8 cellular contexts compared by ENCODE assay signal in the genomic region with DNA sequence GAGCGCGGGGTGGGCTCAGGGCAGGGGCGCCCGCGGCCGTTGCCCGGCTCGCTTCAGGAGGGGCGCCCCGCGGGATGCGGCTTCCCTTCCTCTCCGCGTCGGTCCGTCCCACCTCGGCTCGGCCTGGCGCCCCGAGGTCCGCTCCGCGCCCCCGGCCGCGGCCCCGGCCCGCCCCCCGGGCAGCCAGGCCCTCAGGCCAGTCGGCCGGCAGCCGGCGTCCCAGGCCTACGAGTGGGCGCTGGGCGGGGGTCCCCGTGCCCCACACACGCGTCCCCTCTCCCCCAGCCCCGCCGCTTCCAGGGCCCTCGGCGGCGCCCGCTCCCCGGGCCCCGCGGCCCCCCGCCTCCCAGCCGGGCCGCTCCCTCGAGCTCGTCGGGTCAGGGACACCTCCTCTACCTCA. TPM values are rescaled to one million over a fixed set of nuclear protein-coding genes. Genes with fewer than 3 reads are reported as not detected.
DNase-seq lines count a peak whose midpoint lies in the region; ATAC-seq, FAIRE-seq and TF ChIP-seq lines count a peak whose summit lies in the region.
"Not testable (repeated sequence)": the region's sequence is repeated elsewhere in the genome, so short reads cannot be mapped to it uniquely, and the experiment has no call there.

No MANE protein-coding gene starts in this region.

- H3K9me3 Mint-ChIP-seq in nephron progenitor cell, result not testable (repeated sequence)

- H3K27ac Mint-ChIP-seq in nephron progenitor cell, result not testable (repeated sequence)

- DNase-seq in GM12891 (ENCODE audit: insufficient read length, low spot score), result peak; percentile 33
- DNase-seq in SK-N-SH, result peak; percentile 65
- peak in 2 of 4 experiments; percentile 53 to 56 for DNase-seq in K562 (ENCODE audit: extremely low read depth in 1 of 4, low spot score in 3 of 4)
- DNase-seq in left cardiac atrium, result peak; percentile 36
- peak; percentile 65 for DNase-seq in nephron progenitor cell
- not testable (repeated sequence) for DNase-seq in tibial artery

- POLR2A ChIA-PET in SK-N-SH (lab: Yijun Ruan, JAX); K562 (lab: Yijun Ruan, JAX): not testable (repeated sequence)

- peak overlapping the region; percentile 52 to 60 for H3K4me3 ChIP-seq in SK-N-SH (ENCODE audit: low read depth in 2 of 2, low read length in 1 of 2)
- peak overlapping the region; percentile 62 for H3K4me3 ChIP-seq in K562
- peak overlapping the region; percentile 76 to 81 for H3K4me3 ChIP-seq in tibial artery

- TF ChIP-seq POLR2A in GM12891 (IDR thresholded peaks at IDR 0.05; ENCODE audit: low read depth, low read length); K562 (conservative IDR thresholded peaks at IDR 0.05): not testable (repeated sequence)

- H3F3A ChIP-seq in SK-N-SH (replicated peaks; ENCODE audit: insufficient read depth), result not testable (repeated sequence)

- H3K4me1 Mint-ChIP-seq in nephron progenitor cell, result peaks cover 14% of the 10 kb centered on the region

- not testable (repeated sequence) for H3K27me3 Mint-ChIP-seq in nephron progenitor cell (ENCODE audit: low read depth, poor library complexity)

- H3K4me3 Mint-ChIP-seq in nephron progenitor cell, result peak overlapping the region; percentile 82

- TF ChIP-seq RAD21 in SK-N-SH (IDR thresholded peaks at IDR 0.05; ENCODE audit: low read length); K562 (CRISPR knock-in tag; conservative IDR thresholded peaks at IDR 0.05 in 1 of 2, IDR thresholded peaks at IDR 0.05 in 1 of 2): not testable (repeated sequence)

- H3K27ac ChIP-seq in SK-N-SH (ENCODE audit: low read depth in 2 of 2, low read length in 1 of 2) (peak overlapping the region in 1 of 2 experiments; percentile 28; a peak in 1 of 4 replicates), K562 (ENCODE audit: extremely low read depth, low read depth, low read length) (peak overlapping the region; percentile 49; the same call in 1 of the 3 replicates), tibial artery (peak overlapping the region; percentile 63)

- H3K36me3 Mint-ChIP-seq in nephron progenitor cell (ENCODE audit: low read depth), result peaks cover 16% of the 10 kb centered on the region

- not testable (repeated sequence) for H4K20me1 ChIP-seq in SK-N-SH (ENCODE audit: insufficient read depth); K562 (replicated peaks; ENCODE audit: control insufficient read depth, insufficient read depth, low read length)

- not testable (repeated sequence) for FAIRE-seq in GM12891 (lab: Jason Lieb, UNC); K562 (lab: Jason Lieb, UNC)

- H3K4me2 ChIP-seq in SK-N-SH (peak overlapping the region; percentile 66; the same call in 1 of the 2 replicates), K562 (ENCODE audit: insufficient read depth, low read length) (peak overlapping the region; percentile 59; the same call in 1 of the 2 replicates)

- not testable (repeated sequence) for H3K9me3 ChIP-seq in SK-N-SH; K562 (replicated peaks; ENCODE audit: control insufficient read depth, insufficient read depth, low read depth, low read length); tibial artery

- peak; percentile 37 for ATAC-seq in GM21737 (IDR thresholded peaks at IDR 0.05; ENCODE audit: unreplicated experiment)
- peak; percentile 45 for ATAC-seq in HG03354 (IDR thresholded peaks at IDR 0.05; ENCODE audit: poor library complexity, severe bottlenecking, unreplicated experiment)
- peak; percentile 70 for ATAC-seq in K562
- ATAC-seq in left cardiac atrium, result peak; percentile 60 to 63

- not testable (repeated sequence) for H3K79me2 ChIP-seq in SK-N-SH (ENCODE audit: insufficient read depth); K562 (ENCODE audit: control insufficient read depth, insufficient read depth, low read length)

- H3K36me3 ChIP-seq in SK-N-SH (replicated peaks in 1 of 2; ENCODE audit: control insufficient read depth in 1 of 2, insufficient read depth in 2 of 2, low read length in 1 of 2); K562 (ENCODE audit: control insufficient read depth, insufficient read depth, low read length); tibial artery: not testable (repeated sequence)

- BruUV-seq in K562 (replicated peaks; lab: Mats Ljungman, UMichigan), result not testable (repeated sequence)

- not testable (repeated sequence) for TF ChIP-seq EP300 in SK-N-SH (IDR thresholded peaks at IDR 0.05; ENCODE audit: borderline replicate concordance in 1 of 2, low read depth in 1 of 2, low read length in 1 of 2); K562 (IDR thresholded peaks at IDR 0.05; ENCODE audit: low read length)

- CTCF ChIA-PET in SK-N-SH (lab: Yijun Ruan, JAX); K562 (lab: Yijun Ruan, JAX; ENCODE audit: low intra/inter-chr PET ratio): not testable (repeated sequence)

- not testable (repeated sequence) for H3K9me1 ChIP-seq in K562 (ENCODE audit: control insufficient read depth, insufficient read depth, low read length)

- H2AFZ ChIP-seq in SK-N-SH (ENCODE audit: low read depth), result not testable (repeated sequence)
- H2AFZ ChIP-seq in K562 (ENCODE audit: low read depth, low read length), result peak overlapping the region; percentile 56; the same call in 1 of the 2 replicates

- intact Hi-C loops in K562 (cut with micrococcal nuclease); left cardiac atrium (cut with DNase I); tibial artery (cut with DNase I; ENCODE audit: low total_unique reads): not testable (repeated sequence)

- 8% methylated on average over 5 of the region's 54 CpGs for WGBS in SK-N-SH (ENCODE audit: low lambda C conversion rate)
- 0% methylated on average over 8 of the region's 54 CpGs for WGBS in K562 (ENCODE audit: insufficient coverage, low coverage, missing lambda C conversion rate)

- not testable (repeated sequence) for H3K4me1 ChIP-seq in SK-N-SH (ENCODE audit: control insufficient read depth in 1 of 2, insufficient read depth in 2 of 2, low read depth in 1 of 2, low read length in 1 of 2); K562 (replicated peaks in 1 of 2; ENCODE audit: control insufficient read depth in 2 of 2, insufficient read depth in 2 of 2, low read length in 2 of 2); tibial artery

- not testable (repeated sequence) for H3K27me3 ChIP-seq in SK-N-SH (ENCODE audit: insufficient read depth); K562 (ENCODE audit: control insufficient read depth in 2 of 2, insufficient read depth in 2 of 2, low read length in 2 of 2); tibial artery

- not testable (repeated sequence) for TF ChIP-seq CTCF in SK-N-SH (IDR thresholded peaks at IDR 0.05); K562 (IDR thresholded peaks at IDR 0.05 in 2 of 3, conservative IDR thresholded peaks at IDR 0.05 in 1 of 3; ENCODE audit: insufficient read depth in 2 of 3, low read depth in 1 of 3, low read length in 3 of 3); nephron progenitor cell (IDR thresholded peaks at IDR 0.05); tibial artery (IDR thresholded peaks at IDR 0.05)

- peak overlapping the region; percentile 56; the same call in 1 of the 2 replicates for H3K9ac ChIP-seq in SK-N-SH
- H3K9ac ChIP-seq in K562 (ENCODE audit: insufficient read depth in 1 of 2, low read depth in 2 of 2, low read length in 2 of 2), result peak overlapping the region in 1 of 2 experiments; percentile 87; a peak in 3 of 4 replicates

- H3K9me2 ChIP-seq in SK-N-SH, result not testable (repeated sequence)

- in situ Hi-C loops in K562 (cut with MboI), result not testable (repeated sequence)

TF ChIP-seq in K562, 482 proteins besides CTCF, POLR2A, EP300 and RAD21 (continues in another document):
- TF ChIP-seq SIN3B (IDR thresholded peaks at IDR 0.05; ENCODE audit: low read depth), result peak; percentile 34; the same call in 1 of the 2 replicates
- TF ChIP-seq CXXC5 (CRISPR knock-in tag; IDR thresholded peaks at IDR 0.05), result 0 out of 2 replicates have a peak, but pooled peaks have one; percentile 15
- TF ChIP-seq ZBTB7A (IDR thresholded peaks at IDR 0.05; ENCODE audit: borderline replicate concordance, control insufficient read depth, low read depth, low read length), result peak; percentile 58; the same call in 1 of the 2 replicates
- peak; percentile 36 for TF ChIP-seq RBBP5 (IDR thresholded peaks at IDR 0.05; ENCODE audit: borderline replicate concordance, insufficient read depth, low read length, poor library complexity, severe bottlenecking)
- TF ChIP-seq NONO (IDR thresholded peaks at IDR 0.05; ENCODE audit: low read depth in 2 of 2, low read length in 1 of 2), result peak in 1 of 2 experiments; percentile 51; a peak in 1 of 4 replicates
- TF ChIP-seq GATAD2B (IDR thresholded peaks at IDR 0.05; ENCODE audit: borderline replicate concordance), result peak; percentile 57; the same call in 1 of the 2 replicates

RNA-seq across cellular contexts. Expression of a gene that starts 31.6 kb away (rescaled TPM):
- 16.8 TPM for polyA plus RNA-seq in GM12891 (2012; ENCODE audit: low read depth, missing spikeins)
- polyA plus RNA-seq in SK-N-SH (2012; rRNA removed), result 10.0 and 11.9 TPM in 2 replicates
- 7.2 and 9.3 TPM in 2 replicates for polyA plus RNA-seq in SK-N-SH (2012; cell fraction: cytosol; rRNA removed)
- 48.5 and 48.8 TPM in 2 replicates for polyA plus RNA-seq in SK-N-SH (2012; cell fraction: nucleus; rRNA removed)
- total RNA-seq in K562 (2011; cell fraction: chromatin; rRNA removed; ENCODE audit: low replicate concordance), result 361 and 617 TPM in 2 replicates
- total RNA-seq in K562 (2011; cell fraction: nucleolus; rRNA removed), result 177 and 226 TPM in 2 replicates
- 302 and 371 TPM in 2 replicates for total RNA-seq in K562 (2011; cell fraction: nucleoplasm; rRNA removed)
- total RNA-seq in K562 (2014; rRNA removed), result 30.5 and 34.6 TPM in 2 replicates
- 44.4 and 53.2 TPM in 2 replicates for total RNA-seq in K562 (2014; rRNA removed; fragmentation: Illumina TruSeq; extraction: Trizol)
- total RNA-seq in K562 (2015; rRNA removed; fragmentation: Illumina TruSeq; extraction: Trizol), result 43.8 and 44.0 TPM in 2 replicates
- 49.3 and 55.4 TPM in 2 replicates for total RNA-seq in K562 (2021)
- polyA plus RNA-seq in K562 (2011; rRNA removed), result 22.4 and 25.8 TPM in 2 replicates
- polyA plus RNA-seq in K562 (2011; cell fraction: cytosol; rRNA removed), result 10.5 and 22.5 TPM in 2 replicates
- 79.8 and 89.1 TPM in 2 replicates for polyA plus RNA-seq in K562 (2011; cell fraction: nucleus; rRNA removed)
- polyA plus RNA-seq in K562 (2012), result 17.0 and 24.8 TPM in 2 replicates
- polyA plus RNA-seq in K562 (2014; fragmentation: Illumina TruSeq; extraction: Trizol), result 22.9 and 25.5 TPM in 2 replicates
- 1 to 10 TPM; 3.6 to 6.9 TPM for polyA plus RNA-seq in K562 (2014; fragmentation: Nextera tagmentation; extraction: Ambion mirVana)
- polyA plus RNA-seq in K562 (2014; rRNA removed), result 22.0 and 31.8 TPM in 2 replicates
- 144 and 185 TPM in 2 replicates for polyA minus RNA-seq in K562 (2011; rRNA and poly(A)+ RNA removed)
- 47.2 and 57.3 TPM in 2 replicates for polyA minus RNA-seq in K562 (2011; cell fraction: cytosol; rRNA and poly(A)+ RNA removed)
- 115 and 196 TPM in 2 replicates for polyA minus RNA-seq in K562 (2011; cell fraction: nucleus; rRNA and poly(A)+ RNA removed)
- total RNA-seq in left cardiac atrium, result 10 to 100 TPM; 29.4 to 40.7 TPM
